1 cellular context compared by ENCODE assay signal in the genomic region with DNA sequence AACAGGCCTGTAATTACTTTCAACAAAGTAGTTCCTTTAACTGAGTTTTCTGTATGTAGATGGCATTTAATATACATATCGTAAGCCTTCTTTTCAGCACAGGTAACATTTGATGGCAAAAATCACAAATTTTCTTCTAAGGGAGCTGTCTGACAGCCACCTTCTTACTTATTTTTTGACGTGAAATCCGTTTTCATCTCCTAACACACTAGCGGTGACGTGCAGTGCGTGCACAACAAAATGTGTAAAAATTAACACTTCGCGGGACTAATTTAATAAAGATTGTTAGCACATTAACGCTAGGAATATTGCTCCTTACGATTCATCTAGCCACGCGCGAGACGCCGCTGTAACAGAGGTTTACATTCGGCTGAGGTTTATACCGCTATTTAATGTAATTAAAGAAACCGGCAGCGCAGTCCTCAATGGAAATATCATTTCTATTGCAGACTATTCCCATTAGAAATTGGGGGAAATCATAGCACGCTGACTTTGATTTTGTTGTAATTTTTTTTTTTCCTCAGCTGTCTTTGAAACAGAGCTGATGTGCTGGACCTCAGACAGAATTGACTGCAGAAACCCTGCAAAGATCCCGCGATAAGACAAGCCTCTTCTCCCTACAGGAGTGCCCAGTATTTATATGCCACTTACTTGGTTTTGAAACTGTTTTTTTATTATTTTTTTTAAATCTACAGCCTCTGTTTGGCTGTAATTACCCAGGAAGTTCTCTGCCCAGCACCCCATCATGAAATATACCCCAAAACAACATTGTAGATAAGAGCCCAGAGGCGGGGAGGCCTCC.
TF ChIP-seq lines count a peak whose summit lies in the region.

No MANE protein-coding gene starts in this region.

TF ChIP-seq in SK-N-SH treated with all-trans-retinoic acid at 6 μM for 48 hours, 23 proteins besides CTCF, POLR2A, EP300 and RAD21 (continued from another document):
- TF ChIP-seq CREB5 (CRISPR knock-in tag; IDR thresholded peaks at IDR 0.05; ENCODE audit: low read depth): no peak
- TF ChIP-seq ZC3H10 (CRISPR knock-in tag; IDR thresholded peaks at IDR 0.05): no peak
